1 cellular context compared by ENCODE assay signal in genomic region chr15:75140080-75140879, GRCh38.
A peak's percentile ranks its signal among the peaks of the same experiment; 100 is the strongest.
TF ChIP-seq lines count a peak whose summit lies in the region.

No MANE protein-coding gene starts in this region.

TF ChIP-seq in HepG2, 621 proteins besides CTCF, POLR2A, EP300 and RAD21 (continued from another document and continues in another):
- TF ChIP-seq MAF1 (CRISPR knock-in tag; IDR thresholded peaks at IDR 0.05; ENCODE audit: borderline replicate concordance): no peak
- no peak for TF ChIP-seq TBL1XR1 (IDR thresholded peaks at IDR 0.05; ENCODE audit: borderline replicate concordance, low read length, partially characterized antibody)
- 0 out of 2 replicates have a peak, but pooled peaks have one; percentile 34 for TF ChIP-seq RBFOX2 (IDR thresholded peaks at IDR 0.05; ENCODE audit: low read depth, low read length)
- TF ChIP-seq, protein P1, sequence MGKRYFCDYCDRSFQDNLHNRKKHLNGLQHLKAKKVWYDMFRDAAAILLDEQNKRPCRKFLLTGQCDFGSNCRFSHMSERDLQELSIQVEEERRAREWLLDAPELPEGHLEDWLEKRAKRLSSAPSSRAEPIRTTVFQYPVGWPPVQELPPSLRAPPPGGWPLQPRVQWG (CRISPR knock-in tag; IDR thresholded peaks at IDR 0.05; ENCODE audit: borderline replicate concordance, low read depth): no peak
- TF ChIP-seq, protein P2, sequence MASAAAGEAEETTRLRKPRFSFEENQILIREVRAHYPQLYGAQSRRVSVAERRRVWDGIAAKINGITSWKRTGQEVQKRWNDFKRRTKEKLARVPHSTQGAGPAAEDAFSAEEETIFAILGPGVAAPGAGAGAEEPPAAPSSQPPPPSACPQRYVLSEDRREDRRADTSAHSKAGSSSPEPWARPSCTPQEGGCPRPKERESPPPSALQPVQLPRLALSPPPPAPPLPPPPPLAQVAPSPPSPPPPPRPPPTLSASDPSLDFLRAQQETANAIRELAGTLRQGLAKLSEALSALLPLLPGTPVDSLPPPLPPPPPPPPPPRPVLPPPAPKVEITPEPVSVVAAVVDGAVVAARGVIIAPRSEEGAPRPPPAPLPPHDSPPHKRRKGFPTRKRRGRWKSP (CRISPR knock-in tag; IDR thresholded peaks at IDR 0.05): 0 out of 2 replicates have a peak, but pooled peaks have one; percentile 52
- no peak; the same call in 1 of the 2 replicates for TF ChIP-seq ARID2 (CRISPR knock-in tag; IDR thresholded peaks at IDR 0.05; ENCODE audit: borderline replicate concordance)
- no peak; the same call in 1 of the 2 replicates for TF ChIP-seq ZSCAN29 (CRISPR knock-in tag; conservative IDR thresholded peaks at IDR 0.05)
- 0 out of 2 replicates have a peak, but pooled peaks have one; percentile 37 for TF ChIP-seq ZNF280B (CRISPR knock-in tag; IDR thresholded peaks at IDR 0.05; ENCODE audit: borderline replicate concordance)
- TF ChIP-seq ZNF800 (CRISPR knock-in tag; IDR thresholded peaks at IDR 0.05): no peak
- peak; percentile 96 for TF ChIP-seq TARDBP (CRISPR knock-in tag; IDR thresholded peaks at IDR 0.05)
- TF ChIP-seq KDM3A (CRISPR knock-in tag; IDR thresholded peaks at IDR 0.05; ENCODE audit: low read depth): peak; percentile 80; the same call in 1 of the 2 replicates
- no peak for TF ChIP-seq U2AF2 (IDR thresholded peaks at IDR 0.05; ENCODE audit: low read depth, low read length)
- TF ChIP-seq FOXA1 (IDR thresholded peaks at IDR 0.05): no peak
- TF ChIP-seq FOXA1 (CRISPR knock-in tag; IDR thresholded peaks at IDR 0.05): peak; percentile 80
- no peak for TF ChIP-seq ZFP36L2 (CRISPR knock-in tag; IDR thresholded peaks at IDR 0.05)
- TF ChIP-seq PTBP1 (IDR thresholded peaks at IDR 0.05; ENCODE audit: low read depth, low read length, poor library complexity, severe bottlenecking): no peak
- peak; percentile 82 for TF ChIP-seq KAT8 (CRISPR knock-in tag; IDR thresholded peaks at IDR 0.05)
- TF ChIP-seq ARNT (IDR thresholded peaks at IDR 0.05): no peak
- TF ChIP-seq ZNF670 (CRISPR knock-in tag; IDR thresholded peaks at IDR 0.05; ENCODE audit: borderline replicate concordance): 0 out of 2 replicates have a peak, but pooled peaks have one; percentile 68
- TF ChIP-seq, protein P3, sequence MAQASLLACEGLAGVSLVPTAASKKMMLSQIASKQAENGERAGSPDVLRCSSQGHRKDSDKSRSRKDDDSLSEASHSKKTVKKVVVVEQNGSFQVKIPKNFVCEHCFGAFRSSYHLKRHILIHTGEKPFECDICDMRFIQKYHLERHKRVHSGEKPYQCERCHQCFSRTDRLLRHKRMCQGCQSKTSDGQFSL (CRISPR knock-in tag; IDR thresholded peaks at IDR 0.05): no peak
- TF ChIP-seq ZNF574 (CRISPR knock-in tag; IDR thresholded peaks at IDR 0.05): no peak; the same call in none of the 2 replicates
- TF ChIP-seq, protein P4, sequence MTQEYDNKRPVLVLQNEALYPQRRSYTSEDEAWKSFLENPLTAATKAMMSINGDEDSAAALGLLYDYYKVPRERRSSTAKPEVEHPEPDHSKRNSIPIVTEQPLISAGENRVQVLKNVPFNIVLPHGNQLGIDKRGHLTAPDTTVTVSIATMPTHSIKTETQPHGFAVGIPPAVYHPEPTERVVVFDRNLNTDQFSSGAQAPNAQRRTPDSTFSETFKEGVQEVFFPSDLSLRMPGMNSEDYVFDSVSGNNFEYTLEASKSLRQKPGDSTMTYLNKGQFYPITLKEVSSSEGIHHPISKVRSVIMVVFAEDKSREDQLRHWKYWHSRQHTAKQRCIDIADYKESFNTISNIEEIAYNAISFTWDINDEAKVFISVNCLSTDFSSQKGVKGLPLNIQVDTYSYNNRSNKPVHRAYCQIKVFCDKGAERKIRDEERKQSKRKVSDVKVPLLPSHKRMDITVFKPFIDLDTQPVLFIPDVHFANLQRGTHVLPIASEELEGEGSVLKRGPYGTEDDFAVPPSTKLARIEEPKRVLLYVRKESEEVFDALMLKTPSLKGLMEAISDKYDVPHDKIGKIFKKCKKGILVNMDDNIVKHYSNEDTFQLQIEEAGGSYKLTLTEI (CRISPR knock-in tag; conservative IDR thresholded peaks at IDR 0.05): no peak
- TF ChIP-seq ZNF20 (CRISPR knock-in tag; IDR thresholded peaks at IDR 0.05): no peak
- TF ChIP-seq PHF20 (CRISPR knock-in tag; IDR thresholded peaks at IDR 0.05): no peak
- peak; percentile 93 for TF ChIP-seq CREM (IDR thresholded peaks at IDR 0.05)
- no peak for TF ChIP-seq CREM (CRISPR knock-in tag; IDR thresholded peaks at IDR 0.05)
- peak; percentile 89 for TF ChIP-seq GFI1 (CRISPR knock-in tag; IDR thresholded peaks at IDR 0.05; ENCODE audit: borderline replicate concordance)
- peak; percentile 54 for TF ChIP-seq ASH2L (IDR thresholded peaks at IDR 0.05; ENCODE audit: insufficient read length, low read depth, low read length)
- no peak for TF ChIP-seq NFYC (CRISPR knock-in tag; IDR thresholded peaks at IDR 0.05)
- TF ChIP-seq NR2F2 (IDR thresholded peaks at IDR 0.05; ENCODE audit: borderline replicate concordance, low read depth): peak; percentile 78; the same call in 1 of the 2 replicates
- no peak for TF ChIP-seq JUNB (CRISPR knock-in tag; IDR thresholded peaks at IDR 0.05; ENCODE audit: borderline replicate concordance)
- TF ChIP-seq, protein P5, sequence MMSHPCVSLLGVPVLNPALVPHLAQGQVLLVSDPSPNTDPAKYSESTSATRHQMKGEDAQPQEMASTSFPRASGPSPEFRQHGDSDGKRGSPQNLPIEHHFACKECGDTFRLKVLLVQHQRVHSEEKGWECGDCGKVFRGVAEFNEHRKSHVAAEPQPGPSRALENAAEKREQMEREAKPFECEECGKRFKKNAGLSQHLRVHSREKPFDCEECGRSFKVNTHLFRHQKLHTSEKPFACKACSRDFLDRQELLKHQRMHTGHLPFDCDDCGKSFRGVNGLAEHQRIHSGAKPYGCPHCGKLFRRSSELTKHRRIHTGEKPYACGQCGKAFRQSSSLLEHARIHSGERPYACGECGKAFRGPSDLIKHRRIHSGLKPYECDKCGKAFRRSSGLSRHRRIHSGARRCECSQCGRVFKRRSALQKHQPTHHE (CRISPR knock-in tag; IDR thresholded peaks at IDR 0.05; ENCODE audit: borderline replicate concordance): no peak; the same call in 1 of the 2 replicates
- TF ChIP-seq ZNF256 (CRISPR knock-in tag; conservative IDR thresholded peaks at IDR 0.05): no peak
- TF ChIP-seq CCAR2 (optimal IDR thresholded peaks at IDR 0.05; ENCODE audit: low read depth, low read length): peak; percentile 55
- peak; percentile 81 for TF ChIP-seq HOXA3 (CRISPR knock-in tag; IDR thresholded peaks at IDR 0.05)
- TF ChIP-seq NONO (IDR thresholded peaks at IDR 0.05): no peak
- peak; percentile 19; the same call in 1 of the 2 replicates for TF ChIP-seq NONO (CRISPR knock-in tag; conservative IDR thresholded peaks at IDR 0.05)
- TF ChIP-seq, protein P6, sequence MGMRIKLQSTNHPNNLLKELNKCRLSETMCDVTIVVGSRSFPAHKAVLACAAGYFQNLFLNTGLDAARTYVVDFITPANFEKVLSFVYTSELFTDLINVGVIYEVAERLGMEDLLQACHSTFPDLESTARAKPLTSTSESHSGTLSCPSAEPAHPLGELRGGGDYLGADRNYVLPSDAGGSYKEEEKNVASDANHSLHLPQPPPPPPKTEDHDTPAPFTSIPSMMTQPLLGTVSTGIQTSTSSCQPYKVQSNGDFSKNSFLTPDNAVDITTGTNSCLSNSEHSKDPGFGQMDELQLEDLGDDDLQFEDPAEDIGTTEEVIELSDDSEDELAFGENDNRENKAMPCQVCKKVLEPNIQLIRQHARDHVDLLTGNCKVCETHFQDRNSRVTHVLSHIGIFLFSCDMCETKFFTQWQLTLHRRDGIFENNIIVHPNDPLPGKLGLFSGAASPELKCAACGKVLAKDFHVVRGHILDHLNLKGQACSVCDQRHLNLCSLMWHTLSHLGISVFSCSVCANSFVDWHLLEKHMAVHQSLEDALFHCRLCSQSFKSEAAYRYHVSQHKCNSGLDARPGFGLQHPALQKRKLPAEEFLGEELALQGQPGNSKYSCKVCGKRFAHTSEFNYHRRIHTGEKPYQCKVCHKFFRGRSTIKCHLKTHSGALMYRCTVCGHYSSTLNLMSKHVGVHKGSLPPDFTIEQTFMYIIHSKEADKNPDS (CRISPR knock-in tag; IDR thresholded peaks at IDR 0.05): no peak
- TF ChIP-seq, protein P7, sequence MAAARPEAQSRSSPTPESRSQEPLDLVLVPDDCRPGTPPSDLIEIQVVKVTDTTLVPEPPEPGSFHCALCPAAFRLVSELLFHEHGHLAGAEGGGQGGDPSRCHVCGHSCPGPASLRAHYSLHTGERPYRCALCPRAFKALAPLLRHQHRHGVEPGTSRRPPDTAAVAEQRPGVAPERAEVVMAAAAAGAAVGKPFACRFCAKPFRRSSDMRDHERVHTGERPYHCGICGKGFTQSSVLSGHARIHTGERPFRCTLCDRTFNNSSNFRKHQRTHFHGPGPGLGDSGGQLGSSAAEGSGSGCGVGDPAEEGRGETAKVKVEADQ (CRISPR knock-in tag; IDR thresholded peaks at IDR 0.05; ENCODE audit: borderline replicate concordance): no peak
- TF ChIP-seq SALL1 (CRISPR knock-in tag; IDR thresholded peaks at IDR 0.05): peak; percentile 94
- TF ChIP-seq MIXL1 (CRISPR knock-in tag; IDR thresholded peaks at IDR 0.05): peak; percentile 77; the same call in 1 of the 2 replicates
- TF ChIP-seq RFX1 (IDR thresholded peaks at IDR 0.05): no peak
- no peak for TF ChIP-seq PBX3 (CRISPR knock-in tag; IDR thresholded peaks at IDR 0.05; ENCODE audit: borderline replicate concordance)
- TF ChIP-seq KDM6A (CRISPR knock-in tag; IDR thresholded peaks at IDR 0.05; ENCODE audit: low read depth): peak; percentile 87
